In the genomic region with DNA sequence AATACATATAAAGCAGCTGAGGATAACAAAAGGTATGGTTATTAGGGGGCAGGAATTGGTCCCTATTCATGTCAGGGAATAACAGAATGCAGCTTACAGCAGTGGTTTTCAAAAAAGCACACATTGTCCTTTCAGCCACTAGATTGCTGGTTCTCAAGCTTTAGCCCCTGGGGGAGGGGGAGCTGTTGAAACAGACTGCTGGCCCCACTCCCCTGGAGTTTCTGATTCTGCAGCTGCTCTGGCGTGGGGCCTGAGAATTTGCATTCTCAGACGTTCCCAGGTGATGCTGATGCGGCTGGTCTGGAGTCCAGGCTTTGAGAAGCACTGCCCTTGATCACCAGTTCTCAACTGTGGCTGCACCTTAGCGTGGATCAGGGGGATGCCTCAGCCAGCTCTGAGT, we compare ENCODE assay signal across 1 cellular context.
TF ChIP-seq lines count a peak whose summit lies in the region.

No MANE protein-coding gene starts in this region.

TF ChIP-seq in GM23338, 12 proteins besides CTCF, POLR2A, EP300 and RAD21 (continued from another document):
- TF ChIP-seq, protein P1, sequence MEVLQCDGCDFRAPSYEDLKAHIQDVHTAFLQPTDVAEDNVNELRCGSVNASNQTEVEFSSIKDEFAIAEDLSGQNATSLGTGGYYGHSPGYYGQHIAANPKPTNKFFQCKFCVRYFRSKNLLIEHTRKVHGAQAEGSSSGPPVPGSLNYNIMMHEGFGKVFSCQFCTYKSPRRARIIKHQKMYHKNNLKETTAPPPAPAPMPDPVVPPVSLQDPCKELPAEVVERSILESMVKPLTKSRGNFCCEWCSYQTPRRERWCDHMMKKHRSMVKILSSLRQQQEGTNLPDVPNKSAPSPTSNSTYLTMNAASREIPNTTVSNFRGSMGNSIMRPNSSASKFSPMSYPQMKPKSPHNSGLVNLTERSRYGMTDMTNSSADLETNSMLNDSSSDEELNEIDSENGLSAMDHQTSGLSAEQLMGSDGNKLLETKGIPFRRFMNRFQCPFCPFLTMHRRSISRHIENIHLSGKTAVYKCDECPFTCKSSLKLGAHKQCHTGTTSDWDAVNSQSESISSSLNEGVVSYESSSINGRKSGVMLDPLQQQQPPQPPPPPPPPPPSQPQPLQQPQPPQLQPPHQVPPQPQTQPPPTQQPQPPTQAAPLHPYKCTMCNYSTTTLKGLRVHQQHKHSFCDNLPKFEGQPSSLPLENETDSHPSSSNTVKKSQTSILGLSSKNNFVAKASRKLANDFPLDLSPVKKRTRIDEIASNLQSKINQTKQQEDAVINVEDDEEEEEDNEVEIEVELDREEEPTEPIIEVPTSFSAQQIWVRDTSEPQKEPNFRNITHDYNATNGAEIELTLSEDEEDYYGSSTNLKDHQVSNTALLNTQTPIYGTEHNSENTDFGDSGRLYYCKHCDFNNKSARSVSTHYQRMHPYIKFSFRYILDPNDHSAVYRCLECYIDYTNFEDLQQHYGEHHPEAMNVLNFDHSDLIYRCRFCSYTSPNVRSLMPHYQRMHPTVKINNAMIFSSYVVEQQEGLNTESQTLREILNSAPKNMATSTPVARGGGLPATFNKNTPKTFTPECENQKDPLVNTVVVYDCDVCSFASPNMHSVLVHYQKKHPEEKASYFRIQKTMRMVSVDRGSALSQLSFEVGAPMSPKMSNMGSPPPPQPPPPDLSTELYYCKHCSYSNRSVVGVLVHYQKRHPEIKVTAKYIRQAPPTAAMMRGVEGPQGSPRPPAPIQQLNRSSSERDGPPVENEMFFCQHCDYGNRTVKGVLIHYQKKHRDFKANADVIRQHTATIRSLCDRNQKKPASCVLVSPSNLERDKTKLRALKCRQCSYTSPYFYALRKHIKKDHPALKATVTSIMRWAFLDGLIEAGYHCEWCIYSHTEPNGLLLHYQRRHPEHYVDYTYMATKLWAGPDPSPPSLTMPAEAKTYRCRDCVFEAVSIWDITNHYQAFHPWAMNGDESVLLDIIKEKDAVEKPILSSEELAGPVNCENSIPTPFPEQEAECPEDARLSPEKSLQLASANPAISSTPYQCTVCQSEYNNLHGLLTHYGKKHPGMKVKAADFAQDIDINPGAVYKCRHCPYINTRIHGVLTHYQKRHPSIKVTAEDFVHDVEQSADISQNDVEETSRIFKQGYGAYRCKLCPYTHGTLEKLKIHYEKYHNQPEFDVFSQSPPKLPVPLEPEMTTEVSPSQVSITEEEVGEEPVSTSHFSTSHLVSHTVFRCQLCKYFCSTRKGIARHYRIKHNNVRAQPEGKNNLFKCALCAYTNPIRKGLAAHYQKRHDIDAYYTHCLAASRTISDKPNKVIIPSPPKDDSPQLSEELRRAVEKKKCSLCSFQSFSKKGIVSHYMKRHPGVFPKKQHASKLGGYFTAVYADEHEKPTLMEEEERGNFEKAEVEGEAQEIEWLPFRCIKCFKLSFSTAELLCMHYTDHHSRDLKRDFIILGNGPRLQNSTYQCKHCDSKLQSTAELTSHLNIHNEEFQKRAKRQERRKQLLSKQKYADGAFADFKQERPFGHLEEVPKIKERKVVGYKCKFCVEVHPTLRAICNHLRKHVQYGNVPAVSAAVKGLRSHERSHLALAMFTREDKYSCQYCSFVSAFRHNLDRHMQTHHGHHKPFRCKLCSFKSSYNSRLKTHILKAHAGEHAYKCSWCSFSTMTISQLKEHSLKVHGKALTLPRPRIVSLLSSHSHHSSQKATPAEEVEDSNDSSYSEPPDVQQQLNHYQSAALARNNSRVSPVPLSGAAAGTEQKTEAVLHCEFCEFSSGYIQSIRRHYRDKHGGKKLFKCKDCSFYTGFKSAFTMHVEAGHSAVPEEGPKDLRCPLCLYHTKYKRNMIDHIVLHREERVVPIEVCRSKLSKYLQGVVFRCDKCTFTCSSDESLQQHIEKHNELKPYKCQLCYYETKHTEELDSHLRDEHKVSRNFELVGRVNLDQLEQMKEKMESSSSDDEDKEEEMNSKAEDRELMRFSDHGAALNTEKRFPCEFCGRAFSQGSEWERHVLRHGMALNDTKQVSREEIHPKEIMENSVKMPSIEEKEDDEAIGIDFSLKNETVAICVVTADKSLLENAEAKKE (CRISPR knock-in tag; IDR thresholded peaks at IDR 0.05), result no peak
- TF ChIP-seq EZH2 (IDR thresholded peaks at IDR 0.05; ENCODE audit: low read depth, unreplicated experiment), result no peak
- no peak for TF ChIP-seq CREB1 (CRISPR knock-in tag; IDR thresholded peaks at IDR 0.05; ENCODE audit: low read depth)
- TF ChIP-seq, protein P2, sequence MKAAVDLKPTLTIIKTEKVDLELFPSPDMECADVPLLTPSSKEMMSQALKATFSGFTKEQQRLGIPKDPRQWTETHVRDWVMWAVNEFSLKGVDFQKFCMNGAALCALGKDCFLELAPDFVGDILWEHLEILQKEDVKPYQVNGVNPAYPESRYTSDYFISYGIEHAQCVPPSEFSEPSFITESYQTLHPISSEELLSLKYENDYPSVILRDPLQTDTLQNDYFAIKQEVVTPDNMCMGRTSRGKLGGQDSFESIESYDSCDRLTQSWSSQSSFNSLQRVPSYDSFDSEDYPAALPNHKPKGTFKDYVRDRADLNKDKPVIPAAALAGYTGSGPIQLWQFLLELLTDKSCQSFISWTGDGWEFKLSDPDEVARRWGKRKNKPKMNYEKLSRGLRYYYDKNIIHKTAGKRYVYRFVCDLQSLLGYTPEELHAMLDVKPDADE (IDR thresholded peaks at IDR 0.05), result no peak
- TF ChIP-seq NANOG (IDR thresholded peaks at IDR 0.05; ENCODE audit: borderline replicate concordance), result no peak
